ENCODE assay signal across 8 cellular contexts in genomic region chr19:661427-662196, GRCh38. TPM values are rescaled to one million over a fixed set of nuclear protein-coding genes. Genes with fewer than 3 reads are reported as not detected.
DNase-seq lines count a peak whose midpoint lies in the region; ATAC-seq, FAIRE-seq and TF ChIP-seq lines count a peak whose summit lies in the region.

No MANE protein-coding gene starts in this region.

- H3K9ac ChIP-seq in SU-DHL-6 (ENCODE audit: low read length) (peak overlapping the region; percentile 98), HepG2 (ENCODE audit: insufficient read depth, low read depth, low read length) (peak overlapping the region; percentile 91)

- H3K4me3 ChIP-seq in SU-DHL-6 (ENCODE audit: insufficient read depth, low read length, poor library complexity, severe bottlenecking) (peak overlapping the region; percentile 77), astrocyte of the cerebellum (ENCODE audit: low read depth, low read length) (peak overlapping the region; percentile 90), HepG2 (replicated peaks in 1 of 3; ENCODE audit: insufficient read depth in 1 of 3, low read depth in 2 of 3, low read length in 3 of 3) (peak overlapping the region; percentile 76 to 99 (median 96))

- H3K4me2 ChIP-seq in SU-DHL-6 (ENCODE audit: low read depth, low read length, poor library complexity, severe bottlenecking) (peak overlapping the region; percentile 79), HepG2 (ENCODE audit: low read depth, low read length) (peak overlapping the region; percentile 83)

- H3K36me3 ChIP-seq in SU-DHL-6 (ENCODE audit: low read length) (no peaks in the 10 kb centered on the region), HepG2 (replicated peaks in 1 of 2; ENCODE audit: control insufficient read depth in 1 of 2, insufficient read depth in 2 of 2, low read length in 2 of 2) (peaks cover 4 to 20% of the 10 kb centered on the region in 2 experiments; a peak in 4 of 5 replicates)

- H3K79me2 ChIP-seq in SU-DHL-6 (ENCODE audit: insufficient read depth, low read length), result peaks cover 62% of the 10 kb centered on the region
- H3K79me2 ChIP-seq in HepG2 (ENCODE audit: insufficient read depth, low read length), result peaks cover 63% of the 10 kb centered on the region

- H3F3A ChIP-seq in SU-DHL-6 (ENCODE audit: insufficient read depth), result peaks cover 21% of the 10 kb centered on the region

- FAIRE-seq in HepG2 (lab: Jason Lieb, UNC), result no peak

- 1% methylated on average over 29 of the region's 31 CpGs for whole genome bisulfite sequencing in HepG2 (ENCODE audit: low lambda C conversion rate)

- H3K9me3 ChIP-seq in SU-DHL-6 (ENCODE audit: insufficient read depth, low read length) (no peaks in the 10 kb centered on the region), HepG2 (ENCODE audit: low read length) (no peaks in the 10 kb centered on the region)

- H2AFZ ChIP-seq in SU-DHL-6 (ENCODE audit: low read depth, low read length, severe bottlenecking) (no peak overlapping the region), HepG2 (ENCODE audit: low read length) (no peak overlapping the region)

- TF ChIP-seq RAD21 in HepG2 (CRISPR knock-in tag; IDR thresholded peaks at IDR 0.05), result no peak

- POLR2A ChIA-PET in HepG2 (lab: Yijun Ruan, JAX), result interaction anchor here (0.8 to 2.8 kb wide), 12 partner anchors 9 to 129 kb away, joined by 3 to 21 read pairs (median 4); partner anchors contain the start of genes FSTL3 and POLRMT

- H3K27ac ChIP-seq in SU-DHL-6 (ENCODE audit: low read depth, low read length) (peak overlapping the region; percentile 89), HepG2 (ENCODE audit: extremely low read length, insufficient read depth, low read length) (peak overlapping the region; percentile 96)

- intact Hi-C loops in HepG2 (cut with micrococcal nuclease; ENCODE audit: unreplicated experiment), result loop anchor here (10.0 kb wide), 2 partner anchors 77 to 263 kb away; partner anchors contain the start of genes ARID3A and HCN2

- ATAC-seq in GM21723 (IDR thresholded peaks at IDR 0.05; ENCODE audit: unreplicated experiment) (peak; percentile 31), HepG2 (peak; percentile 21)

- BruUV-seq in HepG2 (replicated peaks; lab: Mats Ljungman, UMichigan), result TSS peak; percentile 90

- H3K9me2 ChIP-seq in SU-DHL-6 (replicated peaks; ENCODE audit: insufficient read depth, low read length), result no peaks in the 10 kb centered on the region

- no peaks in the 10 kb centered on the region for H3K27me3 ChIP-seq in SU-DHL-6 (ENCODE audit: low read length)
- H3K27me3 ChIP-seq in HepG2 (ENCODE audit: control insufficient read depth in 1 of 2, insufficient read depth in 2 of 2, low read length in 2 of 2), result no peaks in the 10 kb centered on the region; a peak in 1 of 5 replicates

- DNase-seq in astrocyte of the cerebellum (ENCODE audit: low read depth), result no peak
- no peak for DNase-seq in HepG2 (ENCODE audit: low spot score)
- peak; percentile 36 to 52 for DNase-seq in stimulated activated CD8-positive, alpha-beta memory T cell treated with anti-CD3 and anti-CD28 coated beads, Interleukin-4, amount 100 ng/mL, for 1 hour (ENCODE audit: low read depth in 2 of 2, low spot score in 1 of 2)
- no peak for DNase-seq in OCI-M2 (lab: John Stamatoyannopoulos, UW; ENCODE audit: unreplicated experiment)
- DNase-seq in DMS53 treated with DMSO at 0.1 percent for 48 hours (lab: John Stamatoyannopoulos, UW; ENCODE audit: unreplicated experiment), result no peak
- no peak for DNase-seq in NCI-H1694 (lab: John Stamatoyannopoulos, UW)

- TF ChIP-seq POLR2A in HepG2 (IDR thresholded peaks at IDR 0.05; ENCODE audit: insufficient read depth in 1 of 2, low read depth in 2 of 2, low read length in 2 of 2), result peak in 1 of 2 experiments; percentile 6; a peak in 1 of 4 replicates

- CTCF ChIA-PET in HepG2 (lab: Yijun Ruan, JAX; ENCODE audit: low intra/inter-chr PET ratio, low total read pairs), result no interaction called here

- H4K20me1 ChIP-seq in SU-DHL-6 (ENCODE audit: low read depth, low read length) (peaks cover 4% of the 10 kb centered on the region; the same call in 1 of the 2 replicates), HepG2 (ENCODE audit: insufficient read depth, low read length) (peaks cover 49% of the 10 kb centered on the region)

- no peak for TF ChIP-seq CTCF in SU-DHL-6 (IDR thresholded peaks at IDR 0.05; ENCODE audit: insufficient read depth, low read length, poor library complexity, severe bottlenecking)
- TF ChIP-seq CTCF in astrocyte of the cerebellum (IDR thresholded peaks at IDR 0.05; ENCODE audit: low read depth, low read length, missing control alignments), result no peak
- no peak for TF ChIP-seq CTCF in HepG2 (CRISPR knock-in tag; IDR thresholded peaks at IDR 0.05)

- no peak for TF ChIP-seq EP300 in HepG2 (IDR thresholded peaks at IDR 0.05; ENCODE audit: low read depth in 2 of 2, low read length in 2 of 2)
- TF ChIP-seq EP300 in HepG2 (CRISPR knock-in tag; IDR thresholded peaks at IDR 0.05; ENCODE audit: borderline replicate concordance), result no peak

- H3K4me1 ChIP-seq in HepG2 (ENCODE audit: insufficient read depth, low read length), result peaks cover 57% of the 10 kb centered on the region

- in situ Hi-C loops in astrocyte of the cerebellum (cut with HindIII; ENCODE audit: low sequenced_read_pairs) (no loop called here), HepG2 (cut with HindIII; ENCODE audit: extremely low pct_ligation_motif_present, low pct_unique_long_range_greater_than_20kb) (no loop called here)

RNA-seq across cellular contexts. Expression of gene RNF126, which starts 1.4 kb away (rescaled TPM):
- 18.5 and 34.0 TPM in 2 replicates for total RNA-seq in HepG2 (2016; rRNA removed; fragmentation: Illumina TruSeq; extraction: Trizol)
- 60.7 and 62.9 TPM in 2 replicates for total RNA-seq in HepG2 (2016; cell fraction: cytosol; rRNA removed; fragmentation: Illumina TruSeq; extraction: Trizol; ENCODE audit: low read depth)
- total RNA-seq in HepG2 (2016; cell fraction: insoluble cytoplasmic fraction; rRNA removed; fragmentation: Illumina TruSeq; extraction: Trizol), result 14.0 and 32.5 TPM in 2 replicates
- 51.8 and 70.5 TPM in 2 replicates for total RNA-seq in HepG2 (2016; cell fraction: membrane; rRNA removed; fragmentation: Illumina TruSeq; extraction: Trizol)
- 20.4 and 26.7 TPM in 2 replicates for total RNA-seq in HepG2 (2016; cell fraction: nucleus; rRNA removed; fragmentation: Illumina TruSeq; extraction: Trizol)
- polyA plus RNA-seq in HepG2 (2011; rRNA removed), result 23.2 and 24.6 TPM in 2 replicates
- polyA plus RNA-seq in HepG2 (2011; cell fraction: cytosol; rRNA removed), result 21.4 and 33.6 TPM in 2 replicates
- polyA plus RNA-seq in HepG2 (2011; cell fraction: nucleus; rRNA removed), result 96.9 and 98.7 TPM in 2 replicates
- 47.4 and 51.2 TPM in 2 replicates for polyA plus RNA-seq in HepG2 (2012)
- 83.7 and 90.8 TPM in 2 replicates for polyA plus RNA-seq in HepG2 (2016; cell fraction: cytosol; fragmentation: Illumina TruSeq; extraction: Trizol; ENCODE audit: low read depth)
- 29.9 and 39.9 TPM in 2 replicates for polyA plus RNA-seq in HepG2 (2016; cell fraction: insoluble cytoplasmic fraction; fragmentation: Illumina TruSeq; extraction: Trizol; ENCODE audit: low read depth)
- polyA plus RNA-seq in HepG2 (2016; cell fraction: membrane; fragmentation: Illumina TruSeq; extraction: Trizol; ENCODE audit: low read depth), result 79.7 and 88.6 TPM in 2 replicates
- polyA plus RNA-seq in HepG2 (2016; cell fraction: nucleus; fragmentation: Illumina TruSeq; extraction: Trizol; ENCODE audit: insufficient read depth, low read depth), result 75.9 and 77.0 TPM in 2 replicates
- 10.7 and 26.6 TPM in 2 replicates for polyA minus RNA-seq in HepG2 (2011; rRNA and poly(A)+ RNA removed; ENCODE audit: low replicate concordance)
- polyA minus RNA-seq in HepG2 (2011; cell fraction: cytosol; rRNA and poly(A)+ RNA removed), result 18.3 and 21.9 TPM in 2 replicates
- polyA minus RNA-seq in HepG2 (2011; cell fraction: nucleus; rRNA and poly(A)+ RNA removed), result 28.0 and 36.3 TPM in 2 replicates

RNA-seq across cellular contexts. Expression of gene FSTL3, which starts 14.6 kb away (rescaled TPM):
- total RNA-seq in HepG2 (2016; rRNA removed; fragmentation: Illumina TruSeq; extraction: Trizol), result 5.8 and 13.5 TPM in 2 replicates
- total RNA-seq in HepG2 (2016; cell fraction: cytosol; rRNA removed; fragmentation: Illumina TruSeq; extraction: Trizol; ENCODE audit: low read depth), result 3.3 and 3.8 TPM in 2 replicates
- total RNA-seq in HepG2 (2016; cell fraction: insoluble cytoplasmic fraction; rRNA removed; fragmentation: Illumina TruSeq; extraction: Trizol), result 4.6 and 14.2 TPM in 2 replicates
- total RNA-seq in HepG2 (2016; cell fraction: membrane; rRNA removed; fragmentation: Illumina TruSeq; extraction: Trizol), result 7.0 and 8.2 TPM in 2 replicates
- total RNA-seq in HepG2 (2016; cell fraction: nucleus; rRNA removed; fragmentation: Illumina TruSeq; extraction: Trizol), result 11.9 and 15.2 TPM in 2 replicates
- polyA plus RNA-seq in HepG2 (2011; rRNA removed), result 15.6 and 30.9 TPM in 2 replicates
- polyA plus RNA-seq in HepG2 (2011; cell fraction: cytosol; rRNA removed), result 24.5 and 32.7 TPM in 2 replicates
- 151 and 166 TPM in 2 replicates for polyA plus RNA-seq in HepG2 (2011; cell fraction: nucleus; rRNA removed)
- polyA plus RNA-seq in HepG2 (2012), result 19.0 and 28.0 TPM in 2 replicates
- 3.1 and 4.0 TPM in 2 replicates for polyA plus RNA-seq in HepG2 (2016; cell fraction: cytosol; fragmentation: Illumina TruSeq; extraction: Trizol; ENCODE audit: low read depth)
- 6.4 and 7.0 TPM in 2 replicates for polyA plus RNA-seq in HepG2 (2016; cell fraction: insoluble cytoplasmic fraction; fragmentation: Illumina TruSeq; extraction: Trizol; ENCODE audit: low read depth)
- polyA plus RNA-seq in HepG2 (2016; cell fraction: membrane; fragmentation: Illumina TruSeq; extraction: Trizol; ENCODE audit: low read depth), result 5.8 and 6.2 TPM in 2 replicates
- polyA plus RNA-seq in HepG2 (2016; cell fraction: nucleus; fragmentation: Illumina TruSeq; extraction: Trizol; ENCODE audit: insufficient read depth, low read depth), result 30.9 and 40.0 TPM in 2 replicates
- 28.2 and 70.2 TPM in 2 replicates for polyA minus RNA-seq in HepG2 (2011; rRNA and poly(A)+ RNA removed; ENCODE audit: low replicate concordance)
- polyA minus RNA-seq in HepG2 (2011; cell fraction: cytosol; rRNA and poly(A)+ RNA removed), result 10.6 and 21.0 TPM in 2 replicates
- 6.8 and 7.9 TPM in 2 replicates for polyA minus RNA-seq in HepG2 (2011; cell fraction: nucleus; rRNA and poly(A)+ RNA removed)

RNA-seq across cellular contexts. Expression of gene FGF22, which starts 21.9 kb away (rescaled TPM):
- 0.24 TPM in 1 of 2 replicates, not detected in the other for total RNA-seq in HepG2 (2016; rRNA removed; fragmentation: Illumina TruSeq; extraction: Trizol)
- not detected in 2 replicates for total RNA-seq in HepG2 (2016; cell fraction: cytosol; rRNA removed; fragmentation: Illumina TruSeq; extraction: Trizol; ENCODE audit: low read depth)
- total RNA-seq in HepG2 (2016; cell fraction: insoluble cytoplasmic fraction; rRNA removed; fragmentation: Illumina TruSeq; extraction: Trizol), result 0.09 TPM in 1 of 2 replicates, not detected in the other
- 0.17 and 0.19 TPM in 2 replicates for total RNA-seq in HepG2 (2016; cell fraction: membrane; rRNA removed; fragmentation: Illumina TruSeq; extraction: Trizol)
- total RNA-seq in HepG2 (2016; cell fraction: nucleus; rRNA removed; fragmentation: Illumina TruSeq; extraction: Trizol), result not detected in 2 replicates
- 0.07 TPM in 1 of 2 replicates, not detected in the other for polyA plus RNA-seq in HepG2 (2011; rRNA removed)
- polyA plus RNA-seq in HepG2 (2011; cell fraction: cytosol; rRNA removed), result not detected in 2 replicates
- polyA plus RNA-seq in HepG2 (2011; cell fraction: nucleus; rRNA removed), result not detected in 2 replicates
- 0.09 and 0.27 TPM in 2 replicates for polyA plus RNA-seq in HepG2 (2012)
- polyA plus RNA-seq in HepG2 (2016; cell fraction: cytosol; fragmentation: Illumina TruSeq; extraction: Trizol; ENCODE audit: low read depth), result 0.08 and 0.16 TPM in 2 replicates
- polyA plus RNA-seq in HepG2 (2016; cell fraction: insoluble cytoplasmic fraction; fragmentation: Illumina TruSeq; extraction: Trizol; ENCODE audit: low read depth), result not detected in 2 replicates
- polyA plus RNA-seq in HepG2 (2016; cell fraction: membrane; fragmentation: Illumina TruSeq; extraction: Trizol; ENCODE audit: low read depth), result 0.13 TPM in 1 of 2 replicates, not detected in the other
- polyA plus RNA-seq in HepG2 (2016; cell fraction: nucleus; fragmentation: Illumina TruSeq; extraction: Trizol; ENCODE audit: insufficient read depth, low read depth), result 0.33 TPM in 1 of 2 replicates, not detected in the other
- not detected in 2 replicates for polyA minus RNA-seq in HepG2 (2011; rRNA and poly(A)+ RNA removed; ENCODE audit: low replicate concordance)
- polyA minus RNA-seq in HepG2 (2011; cell fraction: cytosol; rRNA and poly(A)+ RNA removed), result not detected in 2 replicates
- not detected in 2 replicates for polyA minus RNA-seq in HepG2 (2011; cell fraction: nucleus; rRNA and poly(A)+ RNA removed)

RNA-seq across cellular contexts. Expression of gene POLRMT, which starts 28.3 kb away (rescaled TPM):
- 52.5 and 78.0 TPM in 2 replicates for total RNA-seq in HepG2 (2016; rRNA removed; fragmentation: Illumina TruSeq; extraction: Trizol)
- 14.6 and 16.3 TPM in 2 replicates for total RNA-seq in HepG2 (2016; cell fraction: cytosol; rRNA removed; fragmentation: Illumina TruSeq; extraction: Trizol; ENCODE audit: low read depth)
- total RNA-seq in HepG2 (2016; cell fraction: insoluble cytoplasmic fraction; rRNA removed; fragmentation: Illumina TruSeq; extraction: Trizol), result 49.1 and 82.6 TPM in 2 replicates
- total RNA-seq in HepG2 (2016; cell fraction: membrane; rRNA removed; fragmentation: Illumina TruSeq; extraction: Trizol), result 30.6 and 32.9 TPM in 2 replicates
- 53.4 and 70.1 TPM in 2 replicates for total RNA-seq in HepG2 (2016; cell fraction: nucleus; rRNA removed; fragmentation: Illumina TruSeq; extraction: Trizol)
- 101 and 114 TPM in 2 replicates for polyA plus RNA-seq in HepG2 (2011; rRNA removed)
- polyA plus RNA-seq in HepG2 (2011; cell fraction: cytosol; rRNA removed), result 20.8 and 36.5 TPM in 2 replicates
- polyA plus RNA-seq in HepG2 (2011; cell fraction: nucleus; rRNA removed), result 255 and 333 TPM in 2 replicates
- 52.2 and 65.7 TPM in 2 replicates for polyA plus RNA-seq in HepG2 (2012)
- polyA plus RNA-seq in HepG2 (2016; cell fraction: cytosol; fragmentation: Illumina TruSeq; extraction: Trizol; ENCODE audit: low read depth), result 16.5 and 17.7 TPM in 2 replicates
- 70.9 and 71.7 TPM in 2 replicates for polyA plus RNA-seq in HepG2 (2016; cell fraction: insoluble cytoplasmic fraction; fragmentation: Illumina TruSeq; extraction: Trizol; ENCODE audit: low read depth)
- 34.9 and 37.3 TPM in 2 replicates for polyA plus RNA-seq in HepG2 (2016; cell fraction: membrane; fragmentation: Illumina TruSeq; extraction: Trizol; ENCODE audit: low read depth)
- 138 and 146 TPM in 2 replicates for polyA plus RNA-seq in HepG2 (2016; cell fraction: nucleus; fragmentation: Illumina TruSeq; extraction: Trizol; ENCODE audit: insufficient read depth, low read depth)
- 247 and 377 TPM in 2 replicates for polyA minus RNA-seq in HepG2 (2011; rRNA and poly(A)+ RNA removed; ENCODE audit: low replicate concordance)
- 67.1 and 69.6 TPM in 2 replicates for polyA minus RNA-seq in HepG2 (2011; cell fraction: cytosol; rRNA and poly(A)+ RNA removed)
- 37.9 and 42.3 TPM in 2 replicates for polyA minus RNA-seq in HepG2 (2011; cell fraction: nucleus; rRNA and poly(A)+ RNA removed)

RNA-seq across cellular contexts. Expression of gene PRSS57, which starts 33.6 kb away (rescaled TPM):
- total RNA-seq in HepG2 (2016; rRNA removed; fragmentation: Illumina TruSeq; extraction: Trizol), result not detected in 2 replicates
- not detected in 2 replicates for total RNA-seq in HepG2 (2016; cell fraction: cytosol; rRNA removed; fragmentation: Illumina TruSeq; extraction: Trizol; ENCODE audit: low read depth)
- total RNA-seq in HepG2 (2016; cell fraction: insoluble cytoplasmic fraction; rRNA removed; fragmentation: Illumina TruSeq; extraction: Trizol), result not detected in 2 replicates
- not detected in 2 replicates for total RNA-seq in HepG2 (2016; cell fraction: membrane; rRNA removed; fragmentation: Illumina TruSeq; extraction: Trizol)
- not detected in 2 replicates for total RNA-seq in HepG2 (2016; cell fraction: nucleus; rRNA removed; fragmentation: Illumina TruSeq; extraction: Trizol)
- 0.12 and 0.20 TPM in 2 replicates for polyA plus RNA-seq in HepG2 (2011; rRNA removed)
- 0.10 and 0.20 TPM in 2 replicates for polyA plus RNA-seq in HepG2 (2011; cell fraction: cytosol; rRNA removed)
- not detected in 2 replicates for polyA plus RNA-seq in HepG2 (2011; cell fraction: nucleus; rRNA removed)
- polyA plus RNA-seq in HepG2 (2012), result 0.13 and 0.16 TPM in 2 replicates
- not detected in 2 replicates for polyA plus RNA-seq in HepG2 (2016; cell fraction: cytosol; fragmentation: Illumina TruSeq; extraction: Trizol; ENCODE audit: low read depth)
- not detected in 2 replicates for polyA plus RNA-seq in HepG2 (2016; cell fraction: insoluble cytoplasmic fraction; fragmentation: Illumina TruSeq; extraction: Trizol; ENCODE audit: low read depth)
- polyA plus RNA-seq in HepG2 (2016; cell fraction: membrane; fragmentation: Illumina TruSeq; extraction: Trizol; ENCODE audit: low read depth), result not detected in 2 replicates
- not detected in 2 replicates for polyA plus RNA-seq in HepG2 (2016; cell fraction: nucleus; fragmentation: Illumina TruSeq; extraction: Trizol; ENCODE audit: insufficient read depth, low read depth)
- not detected in 2 replicates for polyA minus RNA-seq in HepG2 (2011; rRNA and poly(A)+ RNA removed; ENCODE audit: low replicate concordance)
- polyA minus RNA-seq in HepG2 (2011; cell fraction: cytosol; rRNA and poly(A)+ RNA removed), result not detected in 2 replicates
- not detected in 2 replicates for polyA minus RNA-seq in HepG2 (2011; cell fraction: nucleus; rRNA and poly(A)+ RNA removed)

Comparison
In these comparisons a context has a peak if more than half of its experiments do, and no peak if none do; other contexts are left out.
1. DNase-seq: peak in stimulated activated CD8-positive, alpha-beta memory T cell treated with anti-CD3 and anti-CD28 coated beads, Interleukin-4, amount 100 ng/mL, for 1 hour (2 of 2); none in astrocyte of the cerebellum (single experiment), HepG2 (single experiment), OCI-M2 (single experiment), DMS53 treated with DMSO at 0.1 percent for 48 hours (single experiment) and NCI-H1694 (single experiment).
2. Peak in every context shown above with its lines, with median percentiles within 50 percentile points of each other: H3K4me3 ChIP-seq.